Comparison of ENCODE assay signal across 9 cellular contexts in the genomic region with DNA sequence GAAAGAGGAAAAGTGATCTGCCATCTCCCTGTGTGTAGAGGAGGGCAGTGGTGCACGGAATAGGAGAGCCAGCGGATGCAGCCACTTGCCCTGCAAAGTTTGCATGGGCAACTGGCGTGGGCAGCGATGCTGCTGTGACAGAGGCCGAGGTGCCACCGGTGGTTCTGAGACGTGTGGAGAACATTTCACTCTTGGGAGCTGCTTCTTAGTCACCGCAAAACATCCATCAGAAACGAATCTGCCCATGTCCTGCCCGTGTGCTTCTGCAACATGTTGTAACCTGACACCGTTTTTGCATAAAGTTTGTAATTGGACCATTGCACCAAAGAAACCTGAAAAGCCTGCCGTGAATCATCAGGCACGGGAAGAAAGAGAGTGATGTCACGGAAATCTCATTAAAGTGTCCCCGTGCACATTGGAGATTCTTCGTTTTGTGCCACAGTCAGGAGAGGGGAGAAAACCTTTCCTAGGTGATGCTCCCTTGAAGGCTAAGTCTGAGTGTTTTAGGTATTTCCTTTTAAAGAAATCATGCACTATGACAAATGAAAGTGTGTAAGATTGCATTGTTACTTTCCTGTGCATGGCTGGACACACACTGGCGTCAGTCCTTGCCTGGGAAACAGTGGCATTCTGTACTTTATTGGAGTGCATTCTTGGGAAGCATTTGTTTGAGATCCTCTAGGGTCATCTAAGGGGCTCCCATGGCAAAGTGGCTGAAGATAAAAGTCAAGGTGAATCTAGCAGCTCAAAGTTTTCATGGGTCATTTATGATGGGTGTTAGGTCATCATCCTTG.
DNase-seq lines count a peak whose midpoint lies in the region; ATAC-seq and TF ChIP-seq lines count a peak whose summit lies in the region.
"Had no signal": no experiment of that assay in that cellular context is flagged by ENCODE, and none has a peak within 500 bp of the region (broad histone marks: within the 10 kb centered on the region; RNA-seq: fewer than 3 reads in every experiment).

No MANE protein-coding gene starts in this region.

- peak overlapping the region; percentile 18 to 38 for H3K4me3 Mint-ChIP-seq in activated T-cell treated with anti-CD3 and anti-CD28 coated beads, Interleukin-2, amount 50 U/mL, for 72 hours
- H3K4me3 Mint-ChIP-seq in T-helper 2 cell treated with Interferon-gamma antibody and Interleukin-4, amounts not matched to agents 5 μg/mL and 100 μg/mL, for 36 hours = no peak overlapping the region
- H3K4me3 Mint-ChIP-seq: activated naive CD4-positive, alpha-beta T cell treated with anti-CD3 and anti-CD28 coated beads, Interleukin-2, amount 50 U/mL, for 24 hours had no signal

- no peak for TF ChIP-seq CTCF in cardiac muscle cell (IDR thresholded peaks at IDR 0.05; ENCODE audit: low read depth, low read length)

- peak in 1 of 2 donors; percentile 34 for DNase-seq in activated T-cell treated with anti-CD3 and anti-CD28 coated beads, Interleukin-2, amount 50 U/mL, for 72 hours
- DNase-seq in activated T-cell treated with anti-CD3 and anti-CD28 coated beads for 4 hours (no peak), LoVo (ENCODE audit: low spot score) (peak; percentile 85), cardiac muscle cell (ENCODE audit: low read depth in 1 of 2, low spot score in 1 of 2) (peak; percentile 91 to 95), sciatic nerve (ENCODE audit: low spot score) (no peak)
- DNase-seq in T-helper 2 cell treated with Interferon-gamma antibody and Interleukin-4, amounts not matched to agents 5 μg/mL and 100 μg/mL, for 36 hours (ENCODE audit: low spot score) = peak; percentile 27
- no peak for DNase-seq in activated CD8-positive, alpha-beta memory T cell treated with anti-CD3 and anti-CD28 coated beads, Interleukin-2, amount 50 U/mL, for 48 hours

- peaks cover 9% of the 10 kb centered on the region for H3K4me1 ChIP-seq in cardiac muscle cell (ENCODE audit: low read depth)

- intact Hi-C loops in sciatic nerve (cut with DNase I) = no loop called here

- H3K9me3 ChIP-seq in cardiac muscle cell (ENCODE audit: low read depth) = no peaks in the 10 kb centered on the region

- peaks cover 32% of the 10 kb centered on the region for H3K27me3 Mint-ChIP-seq in activated T-cell treated with anti-CD3 and anti-CD28 coated beads, Interleukin-2, amount 50 U/mL, for 72 hours (ENCODE audit: low read depth)
- peaks cover 1% of the 10 kb centered on the region for H3K27me3 Mint-ChIP-seq in T-helper 2 cell treated with Interferon-gamma antibody and Interleukin-4, amounts not matched to agents 5 μg/mL and 100 μg/mL, for 36 hours (ENCODE audit: low read depth)

- H3K36me3 Mint-ChIP-seq in activated T-cell treated with anti-CD3 and anti-CD28 coated beads, Interleukin-2, amount 50 U/mL, for 72 hours (ENCODE audit: insufficient read depth in 2 of 2) = no peaks in the 10 kb centered on the region
- H3K36me3 Mint-ChIP-seq in T-helper 2 cell treated with Interferon-gamma antibody and Interleukin-4, amounts not matched to agents 5 μg/mL and 100 μg/mL, for 36 hours (ENCODE audit: low read depth) = no peaks in the 10 kb centered on the region
- H3K36me3 Mint-ChIP-seq: activated naive CD4-positive, alpha-beta T cell treated with anti-CD3 and anti-CD28 coated beads, Interleukin-2, amount 50 U/mL, for 24 hours had no signal

- peaks cover 72% of the 10 kb centered on the region for H3K4me1 Mint-ChIP-seq in activated T-cell treated with anti-CD3 and anti-CD28 coated beads, Interleukin-2, amount 50 U/mL, for 72 hours (ENCODE audit: low read depth)
- peaks cover 51% of the 10 kb centered on the region for H3K4me1 Mint-ChIP-seq in T-helper 2 cell treated with Interferon-gamma antibody and Interleukin-4, amounts not matched to agents 5 μg/mL and 100 μg/mL, for 36 hours (ENCODE audit: low read depth)

- H3K27ac ChIP-seq in cardiac muscle cell = peak overlapping the region; percentile 87

- H3K9me3 Mint-ChIP-seq in activated T-cell treated with anti-CD3 and anti-CD28 coated beads, Interleukin-2, amount 50 U/mL, for 72 hours = no peaks in the 10 kb centered on the region
- no peaks in the 10 kb centered on the region for H3K9me3 Mint-ChIP-seq in T-helper 2 cell treated with Interferon-gamma antibody and Interleukin-4, amounts not matched to agents 5 μg/mL and 100 μg/mL, for 36 hours
- H3K9me3 Mint-ChIP-seq: activated naive CD4-positive, alpha-beta T cell treated with anti-CD3 and anti-CD28 coated beads, Interleukin-2, amount 50 U/mL, for 24 hours had no signal

- H3K27ac Mint-ChIP-seq in activated T-cell treated with anti-CD3 and anti-CD28 coated beads, Interleukin-2, amount 50 U/mL, for 72 hours = no peak overlapping the region
- H3K27ac Mint-ChIP-seq in T-helper 2 cell treated with Interferon-gamma antibody and Interleukin-4, amounts not matched to agents 5 μg/mL and 100 μg/mL, for 36 hours = no peak overlapping the region
- H3K27ac Mint-ChIP-seq: activated naive CD4-positive, alpha-beta T cell treated with anti-CD3 and anti-CD28 coated beads, Interleukin-2, amount 50 U/mL, for 24 hours had no signal

- peak; percentile 33 to 70 for ATAC-seq in activated T-cell treated with anti-CD3 and anti-CD28 coated beads, Interleukin-2, amount 50 U/mL, for 72 hours (replicated peaks in 1 of 2)
- ATAC-seq in sciatic nerve = peak; percentile 87
- no peak for ATAC-seq in GM19463 (IDR thresholded peaks at IDR 0.05; ENCODE audit: unreplicated experiment)

- no peaks in the 10 kb centered on the region for H3K36me3 ChIP-seq in cardiac muscle cell

- H3K4me3 ChIP-seq in cardiac muscle cell = no peak overlapping the region

- no peaks in the 10 kb centered on the region for H3K27me3 ChIP-seq in cardiac muscle cell

Comparison
In these comparisons a context has a peak if more than half of its experiments do, and no peak if none do; other contexts are left out.
1. DNase-seq: peak in LoVo (single experiment), T-helper 2 cell treated with Interferon-gamma antibody and Interleukin-4, amounts not matched to agents 5 μg/mL and 100 μg/mL, for 36 hours (single experiment) and cardiac muscle cell (2 of 2); none in activated T-cell treated with anti-CD3 and anti-CD28 coated beads for 4 hours (single experiment), sciatic nerve (single experiment) and activated CD8-positive, alpha-beta memory T cell treated with anti-CD3 and anti-CD28 coated beads, Interleukin-2, amount 50 U/mL, for 48 hours (single experiment).